In the genomic region with DNA sequence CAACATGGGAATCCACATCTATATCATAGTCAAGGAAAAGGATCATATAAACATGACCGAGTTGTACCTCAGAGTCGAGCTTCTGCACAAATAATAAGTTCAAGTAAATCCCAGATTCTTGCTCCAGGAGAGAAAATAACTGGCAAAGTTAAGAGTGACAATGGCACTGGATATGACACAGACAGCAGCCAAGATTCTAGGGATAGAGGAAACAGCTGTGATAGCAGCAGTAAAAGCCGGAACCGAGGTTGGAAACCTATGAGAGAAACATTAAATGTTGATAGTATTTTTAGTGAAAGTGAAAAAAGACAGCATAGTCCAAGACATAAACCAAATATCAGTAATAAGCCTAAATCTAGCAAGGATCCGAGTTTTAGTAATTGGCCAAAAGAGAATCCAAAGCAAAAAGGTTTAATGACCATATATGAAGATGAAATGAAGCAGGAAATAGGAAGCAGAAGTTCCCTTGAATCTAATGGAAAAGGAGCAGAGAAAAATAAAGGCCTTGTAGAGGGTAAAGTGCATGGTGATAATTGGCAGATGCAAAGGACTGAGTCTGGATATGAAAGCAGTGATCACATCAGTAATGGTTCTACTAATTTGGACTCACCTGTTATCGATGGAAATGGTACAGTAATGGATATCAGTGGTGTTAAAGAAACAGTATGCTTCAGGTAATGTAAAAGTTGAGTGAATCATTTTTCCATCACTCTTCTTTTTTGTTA, we compare ENCODE assay signal across 20 cellular contexts. TPM values are rescaled to one million over a fixed set of nuclear protein-coding genes. Genes with fewer than 3 reads are reported as not detected.
"Had no signal": no experiment of that assay in that cellular context is flagged by ENCODE, and none has a peak within 500 bp of the region (broad histone marks: within the 10 kb centered on the region; RNA-seq: fewer than 3 reads in every experiment).

No MANE protein-coding gene starts in this region.

- H3K9me3 ChIP-seq: esophagus squamous epithelium, left lung, lower lobe of right lung, neutrophil had no signal

- H3K27me3 ChIP-seq: esophagus squamous epithelium, left lung, neutrophil had no signal

- H3K9me3 Mint-ChIP-seq: immature natural killer cell had no signal

- DNase-seq: effector memory CD4-positive, alpha-beta T cell; esophagus squamous epithelium; foreskin fibroblast; immature natural killer cell; left lung; lower lobe of right lung; naive thymus-derived CD4-positive, alpha-beta T cell; right cardiac atrium; small intestine; stimulated activated CD4-positive, alpha-beta T cell treated with anti-CD3 and anti-CD28 coated beads, Interleukin-12 subunit alpha, Interleukin-12 subunit beta, amount 100 ng/mL, for 4 hours; stimulated activated naive CD4-positive, alpha-beta T cell treated with Interleukin-2 at 50 U/mL for 16 hours; trophoblast cell had no signal

- H3K36me3 ChIP-seq: neutrophil had no signal

- H3K4me1 Mint-ChIP-seq: immature natural killer cell had no signal

- H3K27ac ChIP-seq: coronary artery, esophagus squamous epithelium, left lung, lower lobe of right lung, neutrophil had no signal

- H3K27me3 Mint-ChIP-seq: naive thymus-derived CD4-positive, alpha-beta T cell had no signal

- H3K4me3 ChIP-seq: coronary artery, esophagus squamous epithelium, left lung, lower lobe of right lung had no signal

- ATAC-seq: left lung; lower lobe of right lung; naive thymus-derived CD4-positive, alpha-beta T cell; right cardiac atrium had no signal

- H3K4me1 ChIP-seq: esophagus squamous epithelium, left lung, lower lobe of right lung had no signal

- H3K4me3 Mint-ChIP-seq: immature natural killer cell; naive thymus-derived CD4-positive, alpha-beta T cell had no signal

RNA-seq across cellular contexts. Expression of a gene that starts 50.4 kb away (rescaled TPM):
- total RNA-seq: chondrocyte, epithelial cell of proximal tubule, esophagus squamous epithelium, left lung, lower lobe of right lung, mononuclear cell, osteoblast, right cardiac atrium had no signal
- polyA plus RNA-seq: immature natural killer cell; keratinocyte; naive thymus-derived CD4-positive, alpha-beta T cell; neural cell had no signal
